21 cellular contexts compared by ENCODE assay signal in the genomic region with DNA sequence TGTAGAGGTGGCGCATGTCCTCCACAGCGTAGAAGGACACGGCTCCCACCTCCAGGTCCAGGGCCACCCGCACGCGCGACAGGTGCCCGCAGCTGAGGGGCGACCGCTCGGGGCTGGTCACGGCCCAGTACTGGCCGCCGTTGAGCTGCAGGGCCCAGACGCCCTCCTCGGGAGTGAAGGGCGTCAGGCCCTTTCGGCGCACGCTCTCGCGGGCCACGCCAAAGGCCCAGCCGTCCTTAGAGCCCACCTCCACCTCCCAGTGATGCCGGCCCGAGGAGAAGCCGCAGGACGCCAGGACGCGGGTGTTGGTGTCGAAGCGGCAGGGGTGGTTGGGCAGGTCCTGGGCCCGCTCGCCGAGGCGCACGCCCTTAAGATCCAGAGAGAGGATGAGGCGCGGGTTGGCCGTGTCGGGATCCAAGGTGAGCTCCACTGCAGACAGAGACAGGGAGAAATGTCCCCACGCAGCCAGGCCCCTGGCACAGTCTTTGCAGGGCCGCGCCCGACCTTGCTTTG. TPM values are rescaled to one million over a fixed set of nuclear protein-coding genes. Genes with fewer than 3 reads are reported as not detected.
"Had no signal": no experiment of that assay in that cellular context is flagged by ENCODE, and none has a peak within 500 bp of the region (broad histone marks: within the 10 kb centered on the region; RNA-seq: fewer than 3 reads in every experiment).

No MANE protein-coding gene starts in this region.

- H2AFZ ChIP-seq: neural progenitor cell, parathyroid adenoma had no signal

- H3K27ac Mint-ChIP-seq: immature natural killer cell; memory B cell; natural killer cell treated with Interleukin-12 subunit alpha and Interleukin-12 subunit beta and Interleukin-15 and Interleukin-18, amount 100 ng/mL, for 72 hours; neural progenitor cell; type B pancreatic cell had no signal

- H3K9me3 Mint-ChIP-seq: memory B cell; natural killer cell treated with Interleukin-12 subunit alpha and Interleukin-12 subunit beta and Interleukin-15 and Interleukin-18, amount 100 ng/mL, for 72 hours; type B pancreatic cell had no signal

- H3K9ac ChIP-seq: neural progenitor cell, parathyroid adenoma had no signal

- H3K36me3 ChIP-seq: lower lobe of right lung, neural progenitor cell, sigmoid colon, thyroid gland had no signal

- H3K27me3 Mint-ChIP-seq: memory B cell had no signal

- H3K4me3 ChIP-seq: esophagus squamous epithelium, left ventricle myocardium inferior, lower lobe of right lung, neural progenitor cell, sigmoid colon, suprapubic skin, thyroid gland had no signal

- H3K4me3 Mint-ChIP-seq: immature natural killer cell; memory B cell; natural killer cell treated with Interleukin-12 subunit alpha and Interleukin-12 subunit beta and Interleukin-15 and Interleukin-18, amount 100 ng/mL, for 72 hours; neural progenitor cell; type B pancreatic cell had no signal

- H3K36me3 Mint-ChIP-seq: memory B cell; natural killer cell treated with Interleukin-12 subunit alpha and Interleukin-12 subunit beta and Interleukin-15 and Interleukin-18, amount 100 ng/mL, for 72 hours; neural progenitor cell had no signal

- ATAC-seq: lower lobe of right lung; natural killer cell treated with Interleukin-12 subunit alpha and Interleukin-12 subunit beta and Interleukin-15 and Interleukin-18, amount 100 ng/mL, for 72 hours; stimulated activated naive CD8-positive, alpha-beta T cell treated with anti-CD3 and anti-CD28 coated beads, Interleukin-15, Interleukin-2, amounts not matched to agents 100 U/mL and 50 U/mL, for 24 hours had no signal

- DNase-seq: effector memory CD4-positive, alpha-beta T cell; esophagus squamous epithelium; immature natural killer cell; lower lobe of right lung; midbrain; occipital lobe; sigmoid colon; small intestine; stimulated activated CD4-positive, alpha-beta T cell treated with anti-CD3 and anti-CD28 coated beads, Interleukin-2, amount 100 ng/mL, for 48 hours; stimulated activated naive CD8-positive, alpha-beta T cell treated with anti-CD3 and anti-CD28 coated beads, Interleukin-15, Interleukin-2, amounts not matched to agents 100 U/mL and 50 U/mL, for 24 hours had no signal

- H3K27ac ChIP-seq: epithelial cell of prostate, esophagus squamous epithelium, lower lobe of right lung, neural progenitor cell, parathyroid adenoma, sigmoid colon, suprapubic skin, thyroid gland had no signal

- H3K27me3 ChIP-seq: esophagus squamous epithelium, sigmoid colon, suprapubic skin, thyroid gland had no signal

- H3K4me2 ChIP-seq: neural progenitor cell had no signal

- H3K9me3 ChIP-seq: esophagus squamous epithelium, left ventricle myocardium inferior, lower lobe of right lung, sigmoid colon, suprapubic skin, thyroid gland had no signal

RNA-seq across cellular contexts. Expression of gene OR2V2, which starts 47.9 kb away (rescaled TPM):
- total RNA-seq: esophagus squamous epithelium; left ventricle myocardium inferior; lower lobe of right lung; natural killer cell treated with Interleukin-12 subunit alpha and Interleukin-12 subunit beta and Interleukin-15 and Interleukin-18, amount 100 ng/mL, for 72 hours; occipital lobe; pulmonary artery endothelial cell; sigmoid colon; suprapubic skin; thyroid gland had no signal
- polyA plus RNA-seq: immature natural killer cell, keratinocyte, sigmoid colon, small intestine had no signal
